In the genomic region with DNA sequence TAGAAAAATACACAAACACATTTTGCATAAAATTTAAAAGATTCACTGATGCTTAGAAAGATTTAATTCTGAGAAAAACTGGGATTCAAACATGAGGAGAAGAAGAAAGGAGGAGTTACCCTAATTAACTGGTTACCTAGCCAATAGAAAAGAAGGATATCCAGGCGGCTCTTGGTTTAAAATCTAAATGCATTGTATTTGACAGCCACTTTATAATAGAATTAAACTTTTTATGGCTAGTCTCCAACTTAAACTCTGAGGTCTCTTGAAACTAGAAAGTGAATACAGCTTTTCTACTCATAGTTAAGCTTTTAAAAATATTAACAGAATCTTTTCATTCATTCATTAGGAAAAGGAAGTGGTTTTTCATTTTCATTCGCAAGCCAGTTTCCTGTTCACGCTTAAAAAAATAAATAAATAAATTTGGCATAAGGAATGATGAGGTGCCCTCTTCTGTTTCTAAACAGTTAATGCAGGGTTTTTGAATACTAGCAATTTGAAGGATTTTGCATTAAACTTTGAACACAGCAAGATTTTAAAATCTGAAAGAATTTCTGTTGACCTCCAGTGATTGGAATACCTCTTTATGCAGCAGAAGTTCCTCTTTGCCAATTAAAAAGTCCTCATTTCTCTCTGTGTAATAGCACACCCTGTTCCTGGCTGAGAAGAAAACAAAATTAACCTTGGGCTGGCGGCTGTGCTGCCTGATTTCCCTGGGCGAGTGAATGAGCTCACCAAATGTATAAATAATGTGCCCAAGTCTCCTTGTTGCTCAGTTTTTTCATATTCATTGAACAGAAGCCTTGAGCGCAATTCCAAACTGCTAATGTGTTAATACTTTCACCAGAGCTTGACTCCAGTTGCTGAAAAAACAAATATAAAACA, we compare ENCODE assay signal across 8 cellular contexts.
A peak's percentile ranks its signal among the peaks of the same experiment; 100 is the strongest.
DNase-seq lines count a peak whose midpoint lies in the region; ATAC-seq and TF ChIP-seq lines count a peak whose summit lies in the region.

No MANE protein-coding gene starts in this region.

- no peaks in the 10 kb centered on the region for H3K36me3 Mint-ChIP-seq in osteocyte (ENCODE audit: unreplicated experiment)

- WGBS in IMR-90 (ENCODE audit: extremely low coverage in 2 of 2, insufficient read length in 1 of 2), 2 experiments = 50% methylated on average over 1 of the region's 6 CpGs; no CpG with 5 or more reads in 1 of the 2 experiments
- WGBS in esophagus muscularis mucosa = 20% methylated on average over 6 of the region's 6 CpGs

- H3K4me3 Mint-ChIP-seq in osteocyte (ENCODE audit: unreplicated experiment) = peak overlapping the region; percentile 56

- H2AK5ac ChIP-seq in IMR-90 (ENCODE audit: low read depth, low read length) = no peak overlapping the region

- no peak overlapping the region for H4K5ac ChIP-seq in IMR-90 (ENCODE audit: low read depth, low read length)

- no peak overlapping the region for H4K8ac ChIP-seq in IMR-90 (ENCODE audit: low read depth in 2 of 2, low read length in 2 of 2)

- in situ Hi-C loops in IMR-90 (cut with MboI; ENCODE audit: low sequenced_read_pairs) = no loop called here

- H3K4me2 ChIP-seq in IMR-90 (ENCODE audit: low read depth, low read length) = no peak overlapping the region; the same call in 1 of the 2 replicates

- no peak for TF ChIP-seq EP300 in esophagus muscularis mucosa (IDR thresholded peaks at IDR 0.05)

- intact Hi-C loops in IMR-90 (cut with micrococcal nuclease) = loop anchor here (1.0 kb wide), 1 partner anchor 530 kb away; no protein-coding TSS in a partner anchor
- intact Hi-C loops in esophagus muscularis mucosa (cut with DNase I) = loop anchor here (5.0 kb wide), 1 partner anchor 529 kb away; no protein-coding TSS in a partner anchor

- no peak overlapping the region for H2AFZ ChIP-seq in IMR-90 (replicated peaks; ENCODE audit: low read length, poor library complexity)

- H4K20me1 ChIP-seq in IMR-90 (ENCODE audit: insufficient read depth, low read length) = no peaks in the 10 kb centered on the region

- peaks cover 9% of the 10 kb centered on the region for H3K27me3 Mint-ChIP-seq in osteocyte (ENCODE audit: unreplicated experiment)

- CTCF ChIA-PET in IMR-90 (lab: Yijun Ruan, JAX) = interaction anchor here (0.7 to 2.6 kb wide), 3 partner anchors 527 to 533 kb away, joined by 3 to 18 read pairs (median 3); no protein-coding TSS in a partner anchor

- H3K9me1 ChIP-seq in IMR-90 (ENCODE audit: insufficient read depth, low read length) = no peaks in the 10 kb centered on the region

- H2BK20ac ChIP-seq in IMR-90 (ENCODE audit: low read depth, low read length) = no peak overlapping the region

- ATAC-seq in GM21367 (IDR thresholded peaks at IDR 0.05; ENCODE audit: unreplicated experiment) (peak; percentile 40), IMR-90 (ENCODE audit: low read depth) (peak; percentile 66)

- H2BK5ac ChIP-seq in IMR-90 (ENCODE audit: low read depth, low read length, poor library complexity, severe bottlenecking) = no peak overlapping the region

- no peak overlapping the region for H2BK120ac ChIP-seq in IMR-90 (ENCODE audit: low read depth, low read length)

- no peak overlapping the region for H2BK15ac ChIP-seq in IMR-90 (ENCODE audit: low read depth, low read length)

- peaks cover 2% of the 10 kb centered on the region; the same call in 1 of the 2 replicates for H3K27me3 ChIP-seq in IMR-90 (ENCODE audit: control insufficient read depth, insufficient read depth, low read length)
- H3K27me3 ChIP-seq in esophagus muscularis mucosa = no peaks in the 10 kb centered on the region

- H3K9me3 ChIP-seq in IMR-90 (ENCODE audit: control insufficient read depth, insufficient read depth, low read length) (no peaks in the 10 kb centered on the region), esophagus muscularis mucosa (no peaks in the 10 kb centered on the region)

- H3K9ac ChIP-seq in IMR-90 (ENCODE audit: low read depth, low read length) = no peak overlapping the region

- peak; percentile 75 for TF ChIP-seq CTCF in IMR-90 (conservative IDR thresholded peaks at IDR 0.05; ENCODE audit: low read depth, low read length)
- TF ChIP-seq CTCF in esophagus muscularis mucosa (IDR thresholded peaks at IDR 0.05) = peak; percentile 57 to 62 (median 61)
- peak; percentile 79 for TF ChIP-seq CTCF in osteocyte (IDR thresholded peaks at IDR 0.05)

- H2AK9ac ChIP-seq in IMR-90 (replicated peaks; ENCODE audit: low read depth, low read length, poor library complexity) = no peak overlapping the region

- DNase-seq in DMS114 treated with DMSO at 0.1 percent for 48 hours (lab: John Stamatoyannopoulos, UW; ENCODE audit: unreplicated experiment) (peak; percentile 59), IMR-90 (peak; percentile 37), RKO (ENCODE audit: low spot score) (peak; percentile 76), esophagus muscularis mucosa (ENCODE audit: extremely low spot score) (no peak), osteocyte (ENCODE audit: extremely low spot score, unreplicated experiment) (no peak), mesenteric fat pad (ENCODE audit: low spot score) (no peak)
- DNase-seq in stimulated activated naive CD4-positive, alpha-beta T cell treated with Interleukin-2 at 50 U/mL for 16 hours (lab: John Stamatoyannopoulos, UW) = no peak

- H3K4me1 ChIP-seq in IMR-90 (ENCODE audit: control insufficient read depth, insufficient read depth, low read length) (no peaks in the 10 kb centered on the region), esophagus muscularis mucosa (peaks cover 13 to 20% (median 14%) of the 10 kb centered on the region in 4 donors)

- dilution Hi-C loops in IMR-90 (cut with HindIII; ENCODE audit: low sequenced_read_pairs, unreplicated experiment) = no loop called here

- H3K4ac ChIP-seq in IMR-90 (ENCODE audit: low read depth, low read length) = no peak overlapping the region

- H3K4me1 Mint-ChIP-seq in osteocyte (ENCODE audit: unreplicated experiment) = peaks cover 14% of the 10 kb centered on the region

- POLR2A ChIA-PET in IMR-90 (lab: Charles Lee; ENCODE audit: unreplicated experiment) = no interaction called here

- no peak overlapping the region for H3K14ac ChIP-seq in IMR-90 (replicated peaks; ENCODE audit: low read depth, low read length)

- no peaks in the 10 kb centered on the region for H3K79me1 ChIP-seq in IMR-90 (ENCODE audit: low read depth in 1 of 2, low read length in 2 of 2)

- no peaks in the 10 kb centered on the region for H3K36me3 ChIP-seq in IMR-90 (ENCODE audit: control insufficient read depth, insufficient read depth, low read length)
- H3K36me3 ChIP-seq in esophagus muscularis mucosa = no peaks in the 10 kb centered on the region

- no peak overlapping the region for H3K27ac Mint-ChIP-seq in osteocyte (ENCODE audit: unreplicated experiment)

- TF ChIP-seq RAD21 in IMR-90 (IDR thresholded peaks at IDR 0.05; ENCODE audit: low read length) = peak; percentile 72

- no peak overlapping the region for H3K4me3 ChIP-seq in IMR-90 (ENCODE audit: insufficient read depth, low read depth, low read length)
- peak overlapping the region; percentile 14 to 41 (median 18) for H3K4me3 ChIP-seq in esophagus muscularis mucosa

- TF ChIP-seq POLR2A in IMR-90 (IDR thresholded peaks at IDR 0.05; ENCODE audit: low read depth, low read length) (no peak), esophagus muscularis mucosa (IDR thresholded peaks at IDR 0.05; ENCODE audit: low read depth) (no peak)

- H3K23ac ChIP-seq in IMR-90 (ENCODE audit: low read depth, low read length) = no peak overlapping the region

- no TSS peak for BruUV-seq in IMR-90 (replicated peaks; lab: Mats Ljungman, UMichigan)

- H3K9me3 Mint-ChIP-seq in osteocyte (ENCODE audit: unreplicated experiment) = no peaks in the 10 kb centered on the region

- H3K56ac ChIP-seq in IMR-90 (ENCODE audit: extremely low read depth, insufficient read depth, low read length) = no peak overlapping the region

- H4K91ac ChIP-seq in IMR-90 (ENCODE audit: insufficient read depth, low read depth, low read length) = no peak overlapping the region

- H3K18ac ChIP-seq in IMR-90 (ENCODE audit: low read depth, low read length) = no peak overlapping the region

- no peak overlapping the region for H3K27ac ChIP-seq in IMR-90 (ENCODE audit: insufficient read depth, low read length)
- H3K27ac ChIP-seq in esophagus muscularis mucosa (replicated peaks in 1 of 4) = peak overlapping the region in 3 of 4 donors; percentile 10 to 58 (median 15)

TF ChIP-seq in IMR-90, 13 proteins besides CTCF, POLR2A, EP300 and RAD21:
- TF ChIP-seq MAFK (IDR thresholded peaks at IDR 0.05; ENCODE audit: low read depth, low read length) (no peak), MXI1 (IDR thresholded peaks at IDR 0.05; ENCODE audit: borderline replicate concordance, low read depth, low read length) (no peak), CEBPB (IDR thresholded peaks at IDR 0.05; ENCODE audit: low read depth, low read length) (no peak), SMC3 (IDR thresholded peaks at IDR 0.05; ENCODE audit: low read depth, low read length) (peak; percentile 57), BHLHE40 (IDR thresholded peaks at IDR 0.05; ENCODE audit: low read depth, low read length) (no peak), RFX5 (IDR thresholded peaks at IDR 0.05; ENCODE audit: low read depth, low read length) (no peak)
TF ChIP-seq in IMR-90: peak in this region for 1.

Comparison
In these comparisons a context has a peak if more than half of its experiments do, and no peak if none do; other contexts are left out.
1. DNase-seq: peak in DMS114 treated with DMSO at 0.1 percent for 48 hours (single experiment), IMR-90 (single experiment) and RKO (single experiment); none in esophagus muscularis mucosa (single experiment), osteocyte (single experiment), mesenteric fat pad (single experiment) and stimulated activated naive CD4-positive, alpha-beta T cell treated with Interleukin-2 at 50 U/mL for 16 hours (single experiment).
2. Peak in every context shown above with its lines, with median percentiles within 50 percentile points of each other: CTCF ChIP-seq.